1 cellular context compared by ENCODE assay signal in genomic region chr11:88293931-88294330, GRCh38.
TF ChIP-seq lines count a peak whose summit lies in the region.

No MANE protein-coding gene starts in this region.

TF ChIP-seq in SK-N-SH, 30 proteins besides CTCF, POLR2A, EP300 and RAD21:
- TF ChIP-seq TCF12 (IDR thresholded peaks at IDR 0.05) (no peak), RCOR1 (IDR thresholded peaks at IDR 0.05; ENCODE audit: low read length) (no peak)
